ENCODE assay signal across 25 cellular contexts in the genomic region with DNA sequence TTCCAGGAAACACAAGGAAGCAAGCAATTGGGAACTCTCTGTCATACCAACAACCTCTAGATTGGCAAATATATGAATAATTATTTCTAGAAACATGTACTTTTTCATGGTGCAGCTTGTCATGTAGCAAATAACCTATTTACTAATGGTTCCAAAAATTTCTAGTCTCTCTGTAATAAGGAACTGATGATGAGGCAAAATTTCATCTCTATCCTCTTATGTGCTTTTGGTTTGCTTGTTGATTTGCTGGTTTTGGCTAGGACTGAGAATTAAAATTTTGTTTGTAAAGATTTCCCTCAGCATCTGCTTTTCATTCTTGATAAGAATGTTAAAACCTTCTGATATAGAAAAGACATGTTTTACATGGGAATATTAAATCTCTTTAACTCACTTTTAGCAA.
"Had no signal": no experiment of that assay in that cellular context is flagged by ENCODE, and none has a peak within 500 bp of the region (broad histone marks: within the 10 kb centered on the region; RNA-seq: fewer than 3 reads in every experiment).

No MANE protein-coding gene starts in this region.

- H3K36me3 ChIP-seq: colonic mucosa, esophagus muscularis mucosa, esophagus squamous epithelium, gastrocnemius medialis, gastroesophageal sphincter, heart left ventricle, heart right ventricle had no signal

- H3K4me1 ChIP-seq: colonic mucosa, esophagus muscularis mucosa, esophagus squamous epithelium, foreskin keratinocyte, gastrocnemius medialis, gastroesophageal sphincter, heart left ventricle, heart right ventricle had no signal

- H3K4me3 ChIP-seq: colonic mucosa, coronary artery, dorsolateral prefrontal cortex, esophagus muscularis mucosa, esophagus squamous epithelium, gastrocnemius medialis, gastroesophageal sphincter, heart left ventricle, heart right ventricle had no signal

- DNase-seq: colonic mucosa; cortex of kidney; dermis blood vessel endothelial cell; dorsolateral prefrontal cortex; effector CD4-positive, alpha-beta T cell; effector CD8-positive, alpha-beta T cell; effector memory CD4-positive, alpha-beta T cell; effector memory CD8-positive, alpha-beta T cell; endodermal cell; erythroblast; esophagus squamous epithelium; foreskin fibroblast; foreskin keratinocyte; foreskin melanocyte; gastrocnemius medialis; glutamatergic neuron; head of caudate nucleus; heart left ventricle; heart right ventricle had no signal

- FAIRE-seq: colon had no signal

- ATAC-seq: effector memory CD8-positive, alpha-beta T cell; esophagus mucosa; foreskin keratinocyte; gastrocnemius medialis; gastroesophageal sphincter; heart left ventricle; heart right ventricle had no signal

- H3K9me3 ChIP-seq: colonic mucosa, esophagus muscularis mucosa, gastrocnemius medialis, heart left ventricle, heart right ventricle had no signal

- H3K27me3 ChIP-seq: colonic mucosa, dorsolateral prefrontal cortex, esophagus muscularis mucosa, esophagus squamous epithelium, foreskin keratinocyte, gastrocnemius medialis, gastroesophageal sphincter, heart left ventricle, heart right ventricle had no signal

- H3K27ac ChIP-seq: colonic mucosa, coronary artery, dorsolateral prefrontal cortex, epithelial cell of prostate, esophagus muscularis mucosa, esophagus squamous epithelium, foreskin keratinocyte, gastrocnemius medialis, gastroesophageal sphincter, heart left ventricle, heart right ventricle had no signal
